In genomic region chr2:232698552-232699091, GRCh38 we compare ENCODE assay signal across 9 cellular contexts. TPM values are rescaled to one million over a fixed set of nuclear protein-coding genes. Genes with fewer than 3 reads are reported as not detected.
A peak's percentile ranks its signal among the peaks of the same experiment; 100 is the strongest.
DNase-seq lines count a peak whose midpoint lies in the region; ATAC-seq and TF ChIP-seq lines count a peak whose summit lies in the region.
"Had no signal": no experiment of that assay in that cellular context is flagged by ENCODE, and none has a peak within 500 bp of the region (broad histone marks: within the 10 kb centered on the region; RNA-seq: fewer than 3 reads in every experiment).

No MANE protein-coding gene starts in this region.

- CTCF ChIA-PET in Panc1 (lab: Charles Lee) = interaction anchor here (0.6 kb wide), 1 partner anchor 112 kb away, joined by 4 read pairs; no protein-coding TSS in a partner anchor

- no peak for TF ChIP-seq CTCF in GM12864 (IDR thresholded peaks at IDR 0.05; ENCODE audit: low read depth, low read length, missing control alignments)
- TF ChIP-seq CTCF in Panc1 (IDR thresholded peaks at IDR 0.05) = no peak
- TF ChIP-seq CTCF in progenitor cell of endocrine pancreas (IDR thresholded peaks at IDR 0.05; ENCODE audit: unreplicated experiment) = no peak

- H3K4me3 ChIP-seq in GM12864 (ENCODE audit: low read depth, low read length) (peak overlapping the region; percentile 93), Panc1 (ENCODE audit: low read depth in 2 of 2, low read length in 2 of 2) (peak overlapping the region; percentile 91 to 99)

- no peaks in the 10 kb centered on the region for H3K9me3 ChIP-seq in Panc1 (ENCODE audit: control insufficient read depth, insufficient read depth, low read depth, low read length)

- peak overlapping the region; percentile 93 for H3K27ac ChIP-seq in Panc1 (ENCODE audit: low read length)

- H3K27ac Mint-ChIP-seq in progenitor cell of endocrine pancreas = peak overlapping the region; percentile 96

- POLR2A ChIA-PET in Panc1 (lab: Charles Lee) = no interaction called here

- H3K4me1 Mint-ChIP-seq in progenitor cell of endocrine pancreas (ENCODE audit: low read depth) = peaks cover 29% of the 10 kb centered on the region

- ATAC-seq in Panc1 = no peak

- peaks cover 3% of the 10 kb centered on the region for H3K9me3 Mint-ChIP-seq in progenitor cell of endocrine pancreas (ENCODE audit: low read depth)

- in situ Hi-C loops in Panc1 (cut with HindIII; ENCODE audit: low pct_unique_long_range_greater_than_20kb, low sequenced_read_pairs) = no loop called here

- H3K36me3 ChIP-seq in Panc1 (ENCODE audit: control insufficient read depth, insufficient read depth, low read length) = peaks cover 9% of the 10 kb centered on the region

- DNase-seq in GM12864 (ENCODE audit: low read depth) = no peak
- no peak for DNase-seq in Panc1 (ENCODE audit: low read depth, low spot score)
- DNase-seq in erythroblast (lab: John Stamatoyannopoulos, UW) = peak; percentile 38 to 59
- DNase-seq in progenitor cell of endocrine pancreas (ENCODE audit: low spot score, unreplicated experiment) = no peak
- no peak for DNase-seq in iPS-NIHi11 (ENCODE audit: low spot score)
- no peak for DNase-seq in epidermal melanocyte (ENCODE audit: insufficient read length, low spot score)
- DNase-seq in NCI-H146 treated with DMSO at 0.1 percent for 48 hours (lab: John Stamatoyannopoulos, UW; ENCODE audit: unreplicated experiment) = no peak
- no peak for DNase-seq in SHP77 (lab: John Stamatoyannopoulos, UW)
- DNase-seq: NCI-H2107 had no signal

- TF ChIP-seq POLR2A in erythroblast (IDR thresholded peaks at IDR 0.05; ENCODE audit: low read length) = no peak

- H3K27me3 ChIP-seq in Panc1 (ENCODE audit: control insufficient read depth, insufficient read depth, low read length) = no peaks in the 10 kb centered on the region

- peaks cover 26% of the 10 kb centered on the region for H3K4me1 ChIP-seq in Panc1 (ENCODE audit: control insufficient read depth, insufficient read depth, low read length)

- H3K36me3 Mint-ChIP-seq in progenitor cell of endocrine pancreas (ENCODE audit: insufficient read depth) = peaks cover 7% of the 10 kb centered on the region

- H3K4me3 Mint-ChIP-seq in progenitor cell of endocrine pancreas (ENCODE audit: low read depth) = peak overlapping the region; percentile 97

- BruUV-seq in Panc1 (replicated peaks; lab: Mats Ljungman, UMichigan) = TSS peak; percentile 77

- intact Hi-C loops in Panc1 (cut with micrococcal nuclease; ENCODE audit: unreplicated experiment) = no loop called here

- H3K27me3 Mint-ChIP-seq in progenitor cell of endocrine pancreas = no peaks in the 10 kb centered on the region

RNA-seq across cellular contexts. Expression of gene GIGYF2, which starts 1.5 kb away (rescaled TPM):
- total RNA-seq in Panc1 (2021; ENCODE audit: unreplicated experiment) (68.3 TPM), progenitor cell of endocrine pancreas (72.3 and 74.1 TPM in 2 replicates)
- 70.5 TPM for polyA plus RNA-seq in Panc1 (2012; ENCODE audit: insufficient read length)

Comparison
In these comparisons a context has a peak if more than half of its experiments do, and no peak if none do; other contexts are left out.
1. DNase-seq: peak in erythroblast (2 of 2); none in GM12864 (single experiment), Panc1 (single experiment), progenitor cell of endocrine pancreas (single experiment), iPS-NIHi11 (single experiment), epidermal melanocyte (single experiment), NCI-H146 treated with DMSO at 0.1 percent for 48 hours (single experiment) and SHP77 (0 of 2).